ENCODE assay signal across 1 cellular context in the genomic region with DNA sequence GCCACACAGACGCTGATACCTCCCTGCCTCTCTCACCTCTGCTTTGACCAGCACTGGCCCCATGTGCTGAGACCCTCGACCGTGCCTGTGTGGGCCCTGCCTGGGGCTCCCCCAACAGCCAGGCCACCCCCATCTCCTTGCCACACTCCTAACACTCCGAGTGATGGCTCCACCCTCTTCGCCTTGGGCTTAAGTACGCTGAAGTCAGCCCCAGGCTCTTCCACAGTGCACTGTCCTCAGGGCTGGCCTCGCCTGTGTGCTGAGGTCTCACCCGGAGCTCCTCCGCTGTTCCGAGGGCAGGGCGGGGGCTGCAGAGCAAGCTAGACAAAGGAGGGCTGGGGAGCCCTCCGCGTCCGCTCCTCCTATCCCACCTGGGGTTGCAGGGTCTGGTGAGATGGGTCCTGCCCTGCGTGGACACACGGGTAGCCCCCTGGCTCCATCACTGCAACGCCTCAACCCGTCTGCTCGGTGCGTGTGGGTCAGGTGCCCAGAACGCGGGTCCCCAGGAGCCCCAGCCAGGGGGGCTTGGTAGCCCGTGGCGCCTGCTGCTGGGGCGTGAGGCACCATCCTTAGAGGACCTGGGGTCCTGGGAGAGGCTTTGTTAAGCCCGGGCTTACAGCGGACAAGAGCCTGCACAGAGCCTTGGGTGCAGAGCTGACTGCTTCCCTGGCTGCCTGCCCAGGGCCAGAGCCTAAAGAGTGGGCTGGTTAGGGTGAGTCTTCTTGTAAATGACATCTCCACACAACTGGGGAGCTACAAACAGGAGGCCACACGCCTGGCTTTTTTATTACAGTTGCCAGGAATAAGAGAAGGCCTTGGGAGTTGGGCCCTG.
TF ChIP-seq lines count a peak whose summit lies in the region.

No MANE protein-coding gene starts in this region.

TF ChIP-seq in GM23338, 12 proteins besides CTCF, POLR2A, EP300 and RAD21 (continued from another document):
- TF ChIP-seq ZNF462 (CRISPR knock-in tag; IDR thresholded peaks at IDR 0.05), result no peak
- no peak for TF ChIP-seq JUNB (IDR thresholded peaks at IDR 0.05; ENCODE audit: unreplicated experiment)
- no peak for TF ChIP-seq STAT1 (IDR thresholded peaks at IDR 0.05; ENCODE audit: unreplicated experiment)
- TF ChIP-seq, protein P1, sequence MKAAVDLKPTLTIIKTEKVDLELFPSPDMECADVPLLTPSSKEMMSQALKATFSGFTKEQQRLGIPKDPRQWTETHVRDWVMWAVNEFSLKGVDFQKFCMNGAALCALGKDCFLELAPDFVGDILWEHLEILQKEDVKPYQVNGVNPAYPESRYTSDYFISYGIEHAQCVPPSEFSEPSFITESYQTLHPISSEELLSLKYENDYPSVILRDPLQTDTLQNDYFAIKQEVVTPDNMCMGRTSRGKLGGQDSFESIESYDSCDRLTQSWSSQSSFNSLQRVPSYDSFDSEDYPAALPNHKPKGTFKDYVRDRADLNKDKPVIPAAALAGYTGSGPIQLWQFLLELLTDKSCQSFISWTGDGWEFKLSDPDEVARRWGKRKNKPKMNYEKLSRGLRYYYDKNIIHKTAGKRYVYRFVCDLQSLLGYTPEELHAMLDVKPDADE (IDR thresholded peaks at IDR 0.05), result no peak
- TF ChIP-seq POLR2AphosphoS5 (IDR thresholded peaks at IDR 0.05; ENCODE audit: low read depth), result no peak
- TF ChIP-seq EZH2phosphoT487 (IDR thresholded peaks at IDR 0.05; ENCODE audit: unreplicated experiment), result no peak
- no peak for TF ChIP-seq ZNF331 (CRISPR knock-in tag; IDR thresholded peaks at IDR 0.05; ENCODE audit: low read depth)
- no peak for TF ChIP-seq CREB1 (CRISPR knock-in tag; IDR thresholded peaks at IDR 0.05; ENCODE audit: low read depth)
- no peak for TF ChIP-seq REST (IDR thresholded peaks at IDR 0.05; ENCODE audit: unreplicated experiment)
- no peak for TF ChIP-seq ZNF114 (CRISPR knock-in tag; IDR thresholded peaks at IDR 0.05)
